In the genomic region with DNA sequence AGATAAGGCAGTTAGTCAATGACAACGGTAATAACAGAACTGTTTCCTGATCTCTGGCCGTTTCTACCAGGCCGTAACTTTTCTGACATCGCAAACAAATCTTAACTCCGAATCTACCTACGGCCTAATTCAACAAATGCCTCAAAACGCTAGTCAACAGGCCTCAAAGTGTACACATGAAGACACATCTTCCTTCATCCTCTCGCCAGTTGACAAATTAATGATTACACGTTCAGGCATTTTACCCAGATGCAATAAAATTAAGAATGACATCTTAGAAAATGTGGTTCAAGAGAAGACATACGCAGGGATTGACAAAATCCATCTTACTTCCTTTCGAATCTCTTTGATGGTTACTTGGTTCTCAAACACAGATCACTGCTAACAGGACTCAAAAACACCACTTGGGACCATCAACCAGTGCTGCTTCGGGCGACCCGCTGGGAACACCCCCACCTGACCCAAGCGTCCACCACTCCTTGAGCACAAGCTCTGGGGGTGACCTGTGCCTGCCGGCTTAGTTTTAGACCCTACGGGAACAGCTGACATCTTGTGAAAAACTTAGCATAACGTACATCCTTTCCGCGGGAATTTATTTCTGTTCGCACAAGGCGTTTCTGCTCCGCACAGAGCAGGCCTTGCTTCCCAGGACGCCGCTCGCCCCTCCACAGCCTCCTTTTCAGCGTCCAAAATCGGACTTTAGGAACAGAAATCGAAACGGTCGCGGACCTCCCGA, we compare ENCODE assay signal across 1 cellular context.
TF ChIP-seq lines count a peak whose summit lies in the region.

No MANE protein-coding gene starts in this region.

TF ChIP-seq in HepG2, 621 proteins besides CTCF, POLR2A, EP300 and RAD21 (continued from another document and continues in another):
- TF ChIP-seq, protein P1, sequence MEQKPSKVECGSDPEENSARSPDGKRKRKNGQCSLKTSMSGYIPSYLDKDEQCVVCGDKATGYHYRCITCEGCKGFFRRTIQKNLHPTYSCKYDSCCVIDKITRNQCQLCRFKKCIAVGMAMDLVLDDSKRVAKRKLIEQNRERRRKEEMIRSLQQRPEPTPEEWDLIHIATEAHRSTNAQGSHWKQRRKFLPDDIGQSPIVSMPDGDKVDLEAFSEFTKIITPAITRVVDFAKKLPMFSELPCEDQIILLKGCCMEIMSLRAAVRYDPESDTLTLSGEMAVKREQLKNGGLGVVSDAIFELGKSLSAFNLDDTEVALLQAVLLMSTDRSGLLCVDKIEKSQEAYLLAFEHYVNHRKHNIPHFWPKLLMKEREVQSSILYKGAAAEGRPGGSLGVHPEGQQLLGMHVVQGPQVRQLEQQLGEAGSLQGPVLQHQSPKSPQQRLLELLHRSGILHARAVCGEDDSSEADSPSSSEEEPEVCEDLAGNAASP (CRISPR knock-in tag; IDR thresholded peaks at IDR 0.05; ENCODE audit: borderline replicate concordance), result no peak
- TF ChIP-seq ARHGAP35 (CRISPR knock-in tag; IDR thresholded peaks at IDR 0.05; ENCODE audit: borderline replicate concordance) (no peak), RBM22 (optimal IDR thresholded peaks at IDR 0.05; ENCODE audit: low read length) (no peak), PTBP1 (IDR thresholded peaks at IDR 0.05; ENCODE audit: low read depth, low read length, poor library complexity, severe bottlenecking) (no peak), ZFY (CRISPR knock-in tag; IDR thresholded peaks at IDR 0.05) (peak; percentile 63), GFI1 (CRISPR knock-in tag; IDR thresholded peaks at IDR 0.05; ENCODE audit: borderline replicate concordance) (no peak), XRCC5 (optimal IDR thresholded peaks at IDR 0.05; ENCODE audit: low read length) (no peak), NFE2L1 (CRISPR knock-in tag; IDR thresholded peaks at IDR 0.05; ENCODE audit: borderline replicate concordance) (no peak), SAP130 (CRISPR knock-in tag; IDR thresholded peaks at IDR 0.05; ENCODE audit: low read depth) (peak; percentile 31; the same call in 1 of the 2 replicates), SETDB1 (CRISPR knock-in tag; IDR thresholded peaks at IDR 0.05; ENCODE audit: borderline replicate concordance) (no peak), KLF9 (CRISPR knock-in tag; IDR thresholded peaks at IDR 0.05; ENCODE audit: low read depth) (no peak), ZNF234 (CRISPR knock-in tag; conservative IDR thresholded peaks at IDR 0.05) (no peak), RBM39 (IDR thresholded peaks at IDR 0.05; ENCODE audit: low read depth, low read length, poor library complexity, severe bottlenecking) (no peak), BRD4 (CRISPR knock-in tag; IDR thresholded peaks at IDR 0.05) (no peak), NONO (IDR thresholded peaks at IDR 0.05) (no peak), NONO (CRISPR knock-in tag; conservative IDR thresholded peaks at IDR 0.05) (no peak), SMAD3 (CRISPR knock-in tag; IDR thresholded peaks at IDR 0.05) (no peak), ZNF83 (CRISPR knock-in tag; IDR thresholded peaks at IDR 0.05; ENCODE audit: borderline replicate concordance) (no peak), ZNF777 (CRISPR knock-in tag; IDR thresholded peaks at IDR 0.05) (no peak), TCF7 (IDR thresholded peaks at IDR 0.05; ENCODE audit: low read depth) (no peak), ZNF75D (CRISPR knock-in tag; IDR thresholded peaks at IDR 0.05; ENCODE audit: borderline replicate concordance) (no peak), ZFP41 (CRISPR knock-in tag; IDR thresholded peaks at IDR 0.05; ENCODE audit: borderline replicate concordance) (no peak), RARG (CRISPR knock-in tag; IDR thresholded peaks at IDR 0.05; ENCODE audit: low read depth) (no peak), ZNF441 (CRISPR knock-in tag; IDR thresholded peaks at IDR 0.05; ENCODE audit: borderline replicate concordance) (no peak), HNF4A (CRISPR knock-in tag; IDR thresholded peaks at IDR 0.05) (no peak), MAFF (IDR thresholded peaks at IDR 0.05; ENCODE audit: low read depth, low read length) (no peak), ZNF598 (CRISPR knock-in tag; IDR thresholded peaks at IDR 0.05; ENCODE audit: borderline replicate concordance) (no peak), HNRNPL (IDR thresholded peaks at IDR 0.05; ENCODE audit: low read depth, low read length) (no peak), KLF11 (CRISPR knock-in tag; IDR thresholded peaks at IDR 0.05) (0 out of 2 replicates have a peak, but pooled peaks have one; percentile 37), ZNF737 (CRISPR knock-in tag; IDR thresholded peaks at IDR 0.05; ENCODE audit: borderline replicate concordance) (no peak), DNMT3B (CRISPR knock-in tag; conservative IDR thresholded peaks at IDR 0.05) (no peak), SOX5 (CRISPR knock-in tag; IDR thresholded peaks at IDR 0.05; ENCODE audit: borderline replicate concordance) (no peak), MZF1 (CRISPR knock-in tag; IDR thresholded peaks at IDR 0.05; ENCODE audit: borderline replicate concordance) (no peak), NAIF1 (CRISPR knock-in tag; IDR thresholded peaks at IDR 0.05; ENCODE audit: borderline replicate concordance) (no peak), KDM4B (CRISPR knock-in tag; IDR thresholded peaks at IDR 0.05) (no peak)
- TF ChIP-seq, protein P2, sequence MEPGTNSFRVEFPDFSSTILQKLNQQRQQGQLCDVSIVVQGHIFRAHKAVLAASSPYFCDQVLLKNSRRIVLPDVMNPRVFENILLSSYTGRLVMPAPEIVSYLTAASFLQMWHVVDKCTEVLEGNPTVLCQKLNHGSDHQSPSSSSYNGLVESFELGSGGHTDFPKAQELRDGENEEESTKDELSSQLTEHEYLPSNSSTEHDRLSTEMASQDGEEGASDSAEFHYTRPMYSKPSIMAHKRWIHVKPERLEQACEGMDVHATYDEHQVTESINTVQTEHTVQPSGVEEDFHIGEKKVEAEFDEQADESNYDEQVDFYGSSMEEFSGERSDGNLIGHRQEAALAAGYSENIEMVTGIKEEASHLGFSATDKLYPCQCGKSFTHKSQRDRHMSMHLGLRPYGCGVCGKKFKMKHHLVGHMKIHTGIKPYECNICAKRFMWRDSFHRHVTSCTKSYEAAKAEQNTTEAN (CRISPR knock-in tag; conservative IDR thresholded peaks at IDR 0.05), result no peak
- TF ChIP-seq, protein P3, sequence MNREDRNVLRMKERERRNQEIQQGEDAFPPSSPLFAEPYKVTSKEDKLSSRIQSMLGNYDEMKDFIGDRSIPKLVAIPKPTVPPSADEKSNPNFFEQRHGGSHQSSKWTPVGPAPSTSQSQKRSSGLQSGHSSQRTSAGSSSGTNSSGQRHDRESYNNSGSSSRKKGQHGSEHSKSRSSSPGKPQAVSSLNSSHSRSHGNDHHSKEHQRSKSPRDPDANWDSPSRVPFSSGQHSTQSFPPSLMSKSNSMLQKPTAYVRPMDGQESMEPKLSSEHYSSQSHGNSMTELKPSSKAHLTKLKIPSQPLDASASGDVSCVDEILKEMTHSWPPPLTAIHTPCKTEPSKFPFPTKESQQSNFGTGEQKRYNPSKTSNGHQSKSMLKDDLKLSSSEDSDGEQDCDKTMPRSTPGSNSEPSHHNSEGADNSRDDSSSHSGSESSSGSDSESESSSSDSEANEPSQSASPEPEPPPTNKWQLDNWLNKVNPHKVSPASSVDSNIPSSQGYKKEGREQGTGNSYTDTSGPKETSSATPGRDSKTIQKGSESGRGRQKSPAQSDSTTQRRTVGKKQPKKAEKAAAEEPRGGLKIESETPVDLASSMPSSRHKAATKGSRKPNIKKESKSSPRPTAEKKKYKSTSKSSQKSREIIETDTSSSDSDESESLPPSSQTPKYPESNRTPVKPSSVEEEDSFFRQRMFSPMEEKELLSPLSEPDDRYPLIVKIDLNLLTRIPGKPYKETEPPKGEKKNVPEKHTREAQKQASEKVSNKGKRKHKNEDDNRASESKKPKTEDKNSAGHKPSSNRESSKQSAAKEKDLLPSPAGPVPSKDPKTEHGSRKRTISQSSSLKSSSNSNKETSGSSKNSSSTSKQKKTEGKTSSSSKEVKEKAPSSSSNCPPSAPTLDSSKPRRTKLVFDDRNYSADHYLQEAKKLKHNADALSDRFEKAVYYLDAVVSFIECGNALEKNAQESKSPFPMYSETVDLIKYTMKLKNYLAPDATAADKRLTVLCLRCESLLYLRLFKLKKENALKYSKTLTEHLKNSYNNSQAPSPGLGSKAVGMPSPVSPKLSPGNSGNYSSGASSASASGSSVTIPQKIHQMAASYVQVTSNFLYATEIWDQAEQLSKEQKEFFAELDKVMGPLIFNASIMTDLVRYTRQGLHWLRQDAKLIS (CRISPR knock-in tag; IDR thresholded peaks at IDR 0.05), result no peak
- TF ChIP-seq, protein P4, sequence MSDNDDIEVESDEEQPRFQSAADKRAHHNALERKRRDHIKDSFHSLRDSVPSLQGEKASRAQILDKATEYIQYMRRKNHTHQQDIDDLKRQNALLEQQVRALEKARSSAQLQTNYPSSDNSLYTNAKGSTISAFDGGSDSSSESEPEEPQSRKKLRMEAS (IDR thresholded peaks at IDR 0.05), result no peak; the same call in 1 of the 2 replicates
- TF ChIP-seq, protein P5, sequence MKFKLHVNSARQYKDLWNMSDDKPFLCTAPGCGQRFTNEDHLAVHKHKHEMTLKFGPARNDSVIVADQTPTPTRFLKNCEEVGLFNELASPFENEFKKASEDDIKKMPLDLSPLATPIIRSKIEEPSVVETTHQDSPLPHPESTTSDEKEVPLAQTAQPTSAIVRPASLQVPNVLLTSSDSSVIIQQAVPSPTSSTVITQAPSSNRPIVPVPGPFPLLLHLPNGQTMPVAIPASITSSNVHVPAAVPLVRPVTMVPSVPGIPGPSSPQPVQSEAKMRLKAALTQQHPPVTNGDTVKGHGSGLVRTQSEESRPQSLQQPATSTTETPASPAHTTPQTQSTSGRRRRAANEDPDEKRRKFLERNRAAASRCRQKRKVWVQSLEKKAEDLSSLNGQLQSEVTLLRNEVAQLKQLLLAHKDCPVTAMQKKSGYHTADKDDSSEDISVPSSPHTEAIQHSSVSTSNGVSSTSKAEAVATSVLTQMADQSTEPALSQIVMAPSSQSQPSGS (CRISPR knock-in tag; IDR thresholded peaks at IDR 0.05), result no peak
- TF ChIP-seq, protein P6, sequence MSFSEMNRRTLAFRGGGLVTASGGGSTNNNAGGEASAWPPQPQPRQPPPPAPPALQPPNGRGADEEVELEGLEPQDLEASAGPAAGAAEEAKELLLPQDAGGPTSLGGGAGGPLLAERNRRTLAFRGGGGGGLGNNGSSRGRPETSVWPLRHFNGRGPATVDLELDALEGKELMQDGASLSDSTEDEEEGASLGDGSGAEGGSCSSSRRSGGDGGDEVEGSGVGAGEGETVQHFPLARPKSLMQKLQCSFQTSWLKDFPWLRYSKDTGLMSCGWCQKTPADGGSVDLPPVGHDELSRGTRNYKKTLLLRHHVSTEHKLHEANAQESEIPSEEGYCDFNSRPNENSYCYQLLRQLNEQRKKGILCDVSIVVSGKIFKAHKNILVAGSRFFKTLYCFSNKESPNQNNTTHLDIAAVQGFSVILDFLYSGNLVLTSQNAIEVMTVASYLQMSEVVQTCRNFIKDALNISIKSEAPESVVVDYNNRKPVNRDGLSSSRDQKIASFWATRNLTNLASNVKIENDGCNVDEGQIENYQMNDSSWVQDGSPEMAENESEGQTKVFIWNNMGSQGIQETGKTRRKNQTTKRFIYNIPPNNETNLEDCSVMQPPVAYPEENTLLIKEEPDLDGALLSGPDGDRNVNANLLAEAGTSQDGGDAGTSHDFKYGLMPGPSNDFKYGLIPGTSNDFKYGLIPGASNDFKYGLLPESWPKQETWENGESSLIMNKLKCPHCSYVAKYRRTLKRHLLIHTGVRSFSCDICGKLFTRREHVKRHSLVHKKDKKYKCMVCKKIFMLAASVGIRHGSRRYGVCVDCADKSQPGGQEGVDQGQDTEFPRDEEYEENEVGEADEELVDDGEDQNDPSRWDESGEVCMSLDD (CRISPR knock-in tag; IDR thresholded peaks at IDR 0.05; ENCODE audit: borderline replicate concordance), result no peak
- TF ChIP-seq, protein P7, sequence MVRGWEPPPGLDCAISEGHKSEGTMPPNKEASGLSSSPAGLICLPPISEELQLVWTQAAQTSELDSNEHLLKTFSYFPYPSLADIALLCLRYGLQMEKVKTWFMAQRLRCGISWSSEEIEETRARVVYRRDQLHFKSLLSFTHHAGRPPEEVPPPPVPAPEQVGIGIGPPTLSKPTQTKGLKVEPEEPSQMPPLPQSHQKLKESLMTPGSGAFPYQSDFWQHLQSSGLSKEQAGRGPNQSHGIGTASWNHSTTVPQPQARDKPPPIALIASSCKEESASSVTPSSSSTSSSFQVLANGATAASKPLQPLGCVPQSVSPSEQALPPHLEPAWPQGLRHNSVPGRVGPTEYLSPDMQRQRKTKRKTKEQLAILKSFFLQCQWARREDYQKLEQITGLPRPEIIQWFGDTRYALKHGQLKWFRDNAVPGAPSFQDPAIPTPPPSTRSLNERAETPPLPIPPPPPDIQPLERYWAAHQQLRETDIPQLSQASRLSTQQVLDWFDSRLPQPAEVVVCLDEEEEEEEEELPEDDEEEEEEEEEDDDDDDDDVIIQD (CRISPR knock-in tag; IDR thresholded peaks at IDR 0.05; ENCODE audit: low read depth), result no peak
- TF ChIP-seq, protein P8, sequence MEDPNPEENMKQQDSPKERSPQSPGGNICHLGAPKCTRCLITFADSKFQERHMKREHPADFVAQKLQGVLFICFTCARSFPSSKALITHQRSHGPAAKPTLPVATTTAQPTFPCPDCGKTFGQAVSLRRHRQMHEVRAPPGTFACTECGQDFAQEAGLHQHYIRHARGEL (CRISPR knock-in tag; IDR thresholded peaks at IDR 0.05), result no peak
- TF ChIP-seq, protein P9, sequence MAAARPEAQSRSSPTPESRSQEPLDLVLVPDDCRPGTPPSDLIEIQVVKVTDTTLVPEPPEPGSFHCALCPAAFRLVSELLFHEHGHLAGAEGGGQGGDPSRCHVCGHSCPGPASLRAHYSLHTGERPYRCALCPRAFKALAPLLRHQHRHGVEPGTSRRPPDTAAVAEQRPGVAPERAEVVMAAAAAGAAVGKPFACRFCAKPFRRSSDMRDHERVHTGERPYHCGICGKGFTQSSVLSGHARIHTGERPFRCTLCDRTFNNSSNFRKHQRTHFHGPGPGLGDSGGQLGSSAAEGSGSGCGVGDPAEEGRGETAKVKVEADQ (CRISPR knock-in tag; IDR thresholded peaks at IDR 0.05; ENCODE audit: borderline replicate concordance), result 0 out of 2 replicates have a peak, but pooled peaks have one; percentile 19
- TF ChIP-seq, protein P10, sequence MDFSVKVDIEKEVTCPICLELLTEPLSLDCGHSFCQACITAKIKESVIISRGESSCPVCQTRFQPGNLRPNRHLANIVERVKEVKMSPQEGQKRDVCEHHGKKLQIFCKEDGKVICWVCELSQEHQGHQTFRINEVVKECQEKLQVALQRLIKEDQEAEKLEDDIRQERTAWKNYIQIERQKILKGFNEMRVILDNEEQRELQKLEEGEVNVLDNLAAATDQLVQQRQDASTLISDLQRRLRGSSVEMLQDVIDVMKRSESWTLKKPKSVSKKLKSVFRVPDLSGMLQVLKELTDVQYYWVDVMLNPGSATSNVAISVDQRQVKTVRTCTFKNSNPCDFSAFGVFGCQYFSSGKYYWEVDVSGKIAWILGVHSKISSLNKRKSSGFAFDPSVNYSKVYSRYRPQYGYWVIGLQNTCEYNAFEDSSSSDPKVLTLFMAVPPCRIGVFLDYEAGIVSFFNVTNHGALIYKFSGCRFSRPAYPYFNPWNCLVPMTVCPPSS (IDR thresholded peaks at IDR 0.05), result no peak
- TF ChIP-seq, protein P11, sequence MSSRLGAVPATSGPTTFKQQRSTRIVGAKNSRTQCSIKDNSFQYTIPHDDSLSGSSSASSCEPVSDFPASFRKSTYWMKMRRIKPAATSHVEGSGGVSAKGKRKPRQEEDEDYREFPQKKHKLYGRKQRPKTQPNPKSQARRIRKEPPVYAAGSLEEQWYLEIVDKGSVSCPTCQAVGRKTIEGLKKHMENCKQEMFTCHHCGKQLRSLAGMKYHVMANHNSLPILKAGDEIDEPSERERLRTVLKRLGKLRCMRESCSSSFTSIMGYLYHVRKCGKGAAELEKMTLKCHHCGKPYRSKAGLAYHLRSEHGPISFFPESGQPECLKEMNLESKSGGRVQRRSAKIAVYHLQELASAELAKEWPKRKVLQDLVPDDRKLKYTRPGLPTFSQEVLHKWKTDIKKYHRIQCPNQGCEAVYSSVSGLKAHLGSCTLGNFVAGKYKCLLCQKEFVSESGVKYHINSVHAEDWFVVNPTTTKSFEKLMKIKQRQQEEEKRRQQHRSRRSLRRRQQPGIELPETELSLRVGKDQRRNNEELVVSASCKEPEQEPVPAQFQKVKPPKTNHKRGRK (CRISPR knock-in tag; IDR thresholded peaks at IDR 0.05), result no peak
